Comparison of ENCODE assay signal across 24 cellular contexts in genomic region chrX:122625239-122625638, GRCh38.
"Had no signal": no experiment of that assay in that cellular context is flagged by ENCODE, and none has a peak within 500 bp of the region (broad histone marks: within the 10 kb centered on the region; RNA-seq: fewer than 3 reads in every experiment).

No MANE protein-coding gene starts in this region.

- H3K4me1 ChIP-seq: body of pancreas, colonic mucosa, lower lobe of right lung, prostate gland, vagina had no signal

- H3K9me3 ChIP-seq: body of pancreas, colonic mucosa, lower lobe of right lung, prostate gland, vagina had no signal

- DNase-seq: activated CD4-positive, alpha-beta T cell treated with anti-CD3 and anti-CD28 coated beads, Interleukin-2, amount 10 ng/mL, durations not matched to agents 24 days and 14 days; activated CD8-positive, alpha-beta T cell treated with anti-CD3 and anti-CD28 coated beads, Interleukin-2, amount 10 ng/mL, durations not matched to agents 7 days and 5 days; activated naive CD4-positive, alpha-beta T cell treated with Interleukin-2 at 50 U/mL for 16 hours; activated naive CD8-positive, alpha-beta T cell treated with anti-CD3 and anti-CD28 coated beads, Interleukin-2, amount 10 ng/mL, durations not matched to agents 7 days and 5 days; activated T-cell treated with anti-CD3 and anti-CD28 coated beads, Interleukin-2, amount 50 U/mL, for 24 hours; amygdala; body of pancreas; central memory CD4-positive, alpha-beta T cell; colonic mucosa; endodermal cell; lower lobe of right lung; midbrain; nephron progenitor cell; right cardiac atrium; stimulated activated CD4-positive, alpha-beta T cell treated with anti-CD3 and anti-CD28 coated beads, Interleukin-15, amount 100 ng/mL, for 24 hours; stimulated activated CD4-positive, alpha-beta T cell treated with anti-CD3 and anti-CD28 coated beads, Interleukin-2, amount 100 ng/mL, for 48 hours; T-helper 1 cell; T1000; trophoblast cell had no signal

- H3K4me3 ChIP-seq: body of pancreas, colonic mucosa, hepatocyte, lower lobe of right lung, prostate gland, skin epidermis, vagina had no signal

- H3K36me3 ChIP-seq: colonic mucosa, lower lobe of right lung, prostate gland, vagina had no signal

- ATAC-seq: activated CD8-positive, alpha-beta T cell treated with anti-CD3 and anti-CD28 coated beads, Interleukin-2, amount 10 ng/mL, durations not matched to agents 7 days and 5 days; body of pancreas; lower lobe of right lung; right cardiac atrium had no signal

- H3K27ac ChIP-seq: body of pancreas, colonic mucosa, hepatocyte, lower lobe of right lung, prostate gland, vagina had no signal

- FAIRE-seq: keratinocyte had no signal

- H3K27me3 ChIP-seq: body of pancreas, colonic mucosa, hepatocyte, vagina had no signal
